ENCODE assay signal across 10 cellular contexts in the genomic region with DNA sequence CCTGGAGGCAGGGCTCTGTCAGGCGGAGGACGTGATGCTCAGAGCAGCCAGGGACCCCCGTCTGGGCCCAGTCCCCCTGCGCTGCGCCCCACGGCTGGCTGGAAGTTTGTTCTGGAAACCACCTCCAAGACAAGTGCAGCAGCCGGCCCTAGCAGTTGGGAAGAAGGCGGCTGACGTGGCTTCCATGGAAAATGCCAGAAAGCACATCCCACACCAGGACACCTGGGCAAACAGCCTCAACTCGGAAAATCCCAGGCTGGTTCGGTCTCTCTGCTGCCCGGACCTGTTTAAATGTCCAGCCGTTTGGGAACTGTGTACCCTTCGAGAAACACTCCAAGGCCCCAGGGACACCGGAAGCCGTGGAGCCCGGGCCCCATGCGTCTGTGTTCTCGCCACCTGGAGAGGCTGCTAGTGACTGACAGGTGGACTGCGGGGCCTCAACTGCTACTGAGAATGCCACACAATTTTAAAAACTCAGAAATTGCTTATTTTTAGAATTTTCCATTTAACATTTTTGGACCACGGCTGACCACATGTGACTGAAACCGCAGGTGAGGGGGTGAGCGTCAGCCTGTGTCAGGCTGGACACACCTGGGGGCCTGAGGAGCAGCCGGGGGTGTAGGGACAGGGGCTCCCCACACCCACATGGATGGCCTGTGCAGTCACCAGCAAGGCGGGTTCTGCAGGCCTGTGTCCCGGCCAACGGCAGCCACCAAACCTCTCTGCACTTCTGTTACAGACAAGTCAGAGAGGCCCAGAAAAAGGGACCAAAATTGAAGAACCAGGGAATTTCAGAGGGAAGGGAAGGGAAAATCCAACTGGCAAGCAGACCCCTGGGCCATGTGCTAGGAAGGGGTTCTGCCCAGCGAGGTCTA. TPM values are rescaled to one million over a fixed set of nuclear protein-coding genes. Genes with fewer than 3 reads are reported as not detected.
DNase-seq lines count a peak whose midpoint lies in the region; ATAC-seq and TF ChIP-seq lines count a peak whose summit lies in the region.
"Had no signal": no experiment of that assay in that cellular context is flagged by ENCODE, and none has a peak within 500 bp of the region (broad histone marks: within the 10 kb centered on the region; RNA-seq: fewer than 3 reads in every experiment).

No MANE protein-coding gene starts in this region.

- CTCF ChIA-PET in activated CD4-positive, alpha-beta T cell treated with anti-CD3 and anti-CD28 coated beads, Interleukin-2, amount 10 ng/mL, durations not matched to agents 7 days and 5 days (lab: Charles Lee): no interaction called here

- H3K27me3 Mint-ChIP-seq in activated CD4-positive, alpha-beta T cell treated with anti-CD3 and anti-CD28 coated beads, Interleukin-2, amount 10 ng/mL, durations not matched to agents 7 days and 5 days: no peaks in the 10 kb centered on the region

- no peaks in the 10 kb centered on the region for H3K9me3 ChIP-seq in right lobe of liver
- H3K9me3 ChIP-seq: A549 had no signal

- H3K27ac Mint-ChIP-seq in activated CD4-positive, alpha-beta T cell treated with anti-CD3 and anti-CD28 coated beads, Interleukin-2, amount 10 ng/mL, durations not matched to agents 7 days and 5 days: no peak overlapping the region

- WGBS in right lobe of liver (ENCODE audit: insufficient coverage, low coverage, low lambda C conversion rate, missing lambda C conversion rate): 68% methylated on average over 11 of the region's 28 CpGs

- H3K4me3 ChIP-seq in right lobe of liver: no peak overlapping the region
- H3K4me3 ChIP-seq: A549 had no signal

- no peak for TF ChIP-seq POLR2A in right lobe of liver (IDR thresholded peaks at IDR 0.05)

- no peaks in the 10 kb centered on the region for H3K4me1 ChIP-seq in right lobe of liver

- DNase-seq in NCI-H1417 (lab: John Stamatoyannopoulos, UW) (peak in 2 of 3 experiments; percentile 30 to 51), NCI-H1417 treated with DMSO at 0.1 percent for 48 hours (lab: John Stamatoyannopoulos, UW) (no peak), right lobe of liver (peak; percentile 20 to 46 (median 44)), KG1 (lab: John Stamatoyannopoulos, UW) (no peak)
- no peak for DNase-seq in activated CD4-positive, alpha-beta T cell treated with anti-CD3 and anti-CD28 coated beads, Interleukin-2, amount 10 ng/mL, durations not matched to agents 7 days and 5 days
- DNase-seq: glutamatergic neuron had no signal

- peaks cover 37% of the 10 kb centered on the region for H3K4me1 Mint-ChIP-seq in activated CD4-positive, alpha-beta T cell treated with anti-CD3 and anti-CD28 coated beads, Interleukin-2, amount 10 ng/mL, durations not matched to agents 7 days and 5 days

- no peaks in the 10 kb centered on the region for H3K27me3 ChIP-seq in right lobe of liver

- no peaks in the 10 kb centered on the region for H3K36me3 ChIP-seq in right lobe of liver

- peaks cover 3% of the 10 kb centered on the region for H3K9me3 Mint-ChIP-seq in activated CD4-positive, alpha-beta T cell treated with anti-CD3 and anti-CD28 coated beads, Interleukin-2, amount 10 ng/mL, durations not matched to agents 7 days and 5 days

- H3K27ac ChIP-seq in angular gyrus (ENCODE audit: low read depth, low read length) (peak overlapping the region; percentile 72), right lobe of liver (no peak overlapping the region), temporal lobe (ENCODE audit: low read depth, low read length) (peak overlapping the region; percentile 69)

- ATAC-seq in right lobe of liver (peak in 1 of 4 donors; percentile 9), GM21390 (IDR thresholded peaks at IDR 0.05; ENCODE audit: unreplicated experiment) (no peak)

- POLR2A ChIA-PET in activated CD4-positive, alpha-beta T cell treated with anti-CD3 and anti-CD28 coated beads, Interleukin-2, amount 10 ng/mL, durations not matched to agents 7 days and 5 days (lab: Charles Lee): no interaction called here

- intact Hi-C loops in right lobe of liver (cut with DNase I): no loop called here

- H3K36me3 Mint-ChIP-seq in activated CD4-positive, alpha-beta T cell treated with anti-CD3 and anti-CD28 coated beads, Interleukin-2, amount 10 ng/mL, durations not matched to agents 7 days and 5 days (ENCODE audit: low read depth): peaks cover 42% of the 10 kb centered on the region

- no peak for TF ChIP-seq CTCF in right lobe of liver (IDR thresholded peaks at IDR 0.05)

- H3K4me3 Mint-ChIP-seq in activated CD4-positive, alpha-beta T cell treated with anti-CD3 and anti-CD28 coated beads, Interleukin-2, amount 10 ng/mL, durations not matched to agents 7 days and 5 days: no peak overlapping the region

RNA-seq across cellular contexts. Expression of a gene that starts 31.7 kb away (rescaled TPM):
- total RNA-seq in right lobe of liver (1 to 10 TPM; 3.5 to 7.9 (median 4.6) TPM), temporal lobe (13.3 TPM)
- 100 to 1,000 TPM; 114 to 115 TPM for total RNA-seq in activated CD4-positive, alpha-beta T cell treated with anti-CD3 and anti-CD28 coated beads, Interleukin-2, amount 10 ng/mL, durations not matched to agents 7 days and 5 days

Comparison
In these comparisons a context has a peak if more than half of its experiments do, and no peak if none do; other contexts are left out.
1. DNase-seq: peak in NCI-H1417 (2 of 3) and right lobe of liver (3 of 3); none in NCI-H1417 treated with DMSO at 0.1 percent for 48 hours (single experiment), KG1 (single experiment) and activated CD4-positive, alpha-beta T cell treated with anti-CD3 and anti-CD28 coated beads, Interleukin-2, amount 10 ng/mL, durations not matched to agents 7 days and 5 days (single experiment).
2. H3K27ac ChIP-seq: peak in angular gyrus (single experiment) and temporal lobe (single experiment); none in right lobe of liver (0 of 3).